ENCODE assay signal across 9 cellular contexts in the genomic region with DNA sequence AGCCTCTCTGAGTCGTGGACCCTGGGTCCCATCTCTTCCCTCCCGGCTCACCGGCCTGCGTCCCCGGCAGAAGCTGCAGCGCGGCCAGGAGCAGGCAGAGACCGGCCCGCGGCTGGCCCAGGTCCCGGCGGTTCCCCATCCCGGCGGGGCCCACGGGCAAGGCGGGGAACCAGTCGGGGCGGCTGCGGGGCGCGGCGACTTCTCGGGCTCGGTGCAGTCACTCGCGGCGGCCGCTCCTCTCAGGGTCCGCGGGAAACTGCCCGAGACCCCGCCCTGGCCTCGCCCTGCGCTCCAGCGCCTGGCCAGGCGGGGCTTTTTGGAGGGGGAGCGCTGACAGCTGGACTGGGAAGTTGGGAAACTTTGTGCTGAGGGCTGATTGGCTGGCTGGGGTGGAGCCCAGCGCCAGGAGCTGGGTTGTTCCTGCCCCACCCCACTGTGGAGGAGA. TPM values are rescaled to one million over a fixed set of nuclear protein-coding genes. Genes with fewer than 3 reads are reported as not detected.
DNase-seq lines count a peak whose midpoint lies in the region; ATAC-seq and TF ChIP-seq lines count a peak whose summit lies in the region.
"Had no signal": no experiment of that assay in that cellular context is flagged by ENCODE, and none has a peak within 500 bp of the region (broad histone marks: within the 10 kb centered on the region; RNA-seq: fewer than 3 reads in every experiment).

A gene (minus strand): TSS at position 258 of the 445 bp plus-strand sequence. CDS start 119 bp downstream, at position 139.

- no peak for ATAC-seq in SK-N-SH treated with all-trans-retinoic acid at 6 μM for 48 hours
- ATAC-seq in effector memory CD8-positive, alpha-beta T cell (replicated peaks) = no peak
- peak; percentile 65 for ATAC-seq in upper lobe of right lung
- ATAC-seq in HG03025 (IDR thresholded peaks at IDR 0.05; ENCODE audit: low FRiP score, unreplicated experiment) = no peak

- H3K9me2 ChIP-seq in SK-N-SH = no peaks in the 10 kb centered on the region

- H3K9me3 ChIP-seq in SK-N-SH = no peaks in the 10 kb centered on the region
- H3K9me3 ChIP-seq in mesenchymal stem cell (ENCODE audit: control insufficient read depth, low read length) = no peaks in the 10 kb centered on the region
- no peaks in the 10 kb centered on the region for H3K9me3 ChIP-seq in upper lobe of right lung
- H3K9me3 ChIP-seq in effector memory CD4-positive, alpha-beta T cell (ENCODE audit: control insufficient read depth, low read length) = no peaks in the 10 kb centered on the region

- no peak within 1 kb of the TSS for H2BK15ac ChIP-seq in mesenchymal stem cell (ENCODE audit: low read depth, poor library complexity, severe bottlenecking)

- H3K9ac ChIP-seq in SK-N-SH = no peak within 1 kb of the TSS
- no peak within 1 kb of the TSS for H3K9ac ChIP-seq in mesenchymal stem cell (ENCODE audit: low read length)

- H3K27ac ChIP-seq in SK-N-SH (ENCODE audit: low read depth in 2 of 2, low read length in 1 of 2) (no peak within 1 kb of the TSS), mesenchymal stem cell (ENCODE audit: low read length, poor library complexity, severe bottlenecking) (no peak within 1 kb of the TSS), upper lobe of right lung (no peak within 1 kb of the TSS)
- no peak within 1 kb of the TSS for H3K27ac ChIP-seq in effector memory CD4-positive, alpha-beta T cell (ENCODE audit: insufficient read depth, low read length, poor library complexity, severe bottlenecking)

- no peak within 1 kb of the TSS for H2AK5ac ChIP-seq in mesenchymal stem cell (ENCODE audit: low read length, severe bottlenecking)

- peaks cover 75 to 84% of the 10 kb centered on the region in 2 donors for H3K27me3 Mint-ChIP-seq in effector memory CD8-positive, alpha-beta T cell

- H3K36me3 ChIP-seq in SK-N-SH (replicated peaks in 1 of 2; ENCODE audit: control insufficient read depth in 1 of 2, insufficient read depth in 2 of 2, low read length in 1 of 2) = no peaks in the 10 kb centered on the region
- peaks cover 0 to 3% of the 10 kb centered on the region in 2 experiments for H3K36me3 ChIP-seq in mesenchymal stem cell (ENCODE audit: control insufficient read depth in 1 of 2, insufficient read depth in 2 of 2, low read depth in 1 of 2, low read length in 2 of 2)
- H3K36me3 ChIP-seq in upper lobe of right lung = no peaks in the 10 kb centered on the region
- no peaks in the 10 kb centered on the region for H3K36me3 ChIP-seq in effector memory CD4-positive, alpha-beta T cell (ENCODE audit: control insufficient read depth, insufficient read depth, low read length)

- peak within 1 kb of the TSS in 1 of 2 experiments; percentile 96 for H3K14ac ChIP-seq in mesenchymal stem cell (ENCODE audit: low read length in 2 of 2)

- DNase-seq in SK-N-SH (peak; percentile 51), mesenchymal stem cell (peak; percentile 32), upper lobe of right lung (peak; percentile 70), NCI-H345 (lab: John Stamatoyannopoulos, UW) (no peak)
- DNase-seq in effector memory CD8-positive, alpha-beta T cell = no peak
- DNase-seq in effector memory CD4-positive, alpha-beta T cell = no peak
- DNase-seq: NCI-H1092 treated with DMSO at 0.1 percent for 48 hours had no signal

- intact Hi-C loops in upper lobe of right lung (cut with DNase I) = no loop called here

- TF ChIP-seq CTCF in SK-N-SH (IDR thresholded peaks at IDR 0.05) (no peak), upper lobe of right lung (IDR thresholded peaks at IDR 0.05) (no peak)

- H3K4me2 ChIP-seq in SK-N-SH (peak within 1 kb of the TSS; percentile 67; the same call in 1 of the 2 replicates), mesenchymal stem cell (ENCODE audit: low read length, poor library complexity, severe bottlenecking) (no peak within 1 kb of the TSS)

- peak within 1 kb of the TSS in 1 of 2 experiments; percentile 76 for H3K23ac ChIP-seq in mesenchymal stem cell (ENCODE audit: low read length in 2 of 2)

- H3K4me3 Mint-ChIP-seq in effector memory CD8-positive, alpha-beta T cell = peak within 1 kb of the TSS; percentile 54 to 70

- peaks cover 0 to 2% of the 10 kb centered on the region in 2 donors for H3K9me3 Mint-ChIP-seq in effector memory CD8-positive, alpha-beta T cell

- peak within 1 kb of the TSS in 1 of 2 donors; percentile 4 for H3K27ac Mint-ChIP-seq in effector memory CD8-positive, alpha-beta T cell

- H3F3A ChIP-seq in SK-N-SH (replicated peaks; ENCODE audit: insufficient read depth) = peaks cover 6% of the 10 kb centered on the region

- 0% methylated on average over 3 of the region's 38 CpGs for WGBS in SK-N-SH (ENCODE audit: low lambda C conversion rate)
- WGBS in mesenchymal stem cell = 2% methylated on average over 23 of the region's 38 CpGs

- POLR2A ChIA-PET in SK-N-SH (lab: Yijun Ruan, JAX) = no interaction called here

- H3K4ac ChIP-seq in mesenchymal stem cell (ENCODE audit: low read depth in 1 of 2, low read length in 2 of 2) = no peak within 1 kb of the TSS

- H3K79me1 ChIP-seq in mesenchymal stem cell (replicated peaks; ENCODE audit: low read length, poor library complexity, severe bottlenecking) = no peaks in the 10 kb centered on the region

- no peaks in the 10 kb centered on the region for H4K20me1 ChIP-seq in SK-N-SH (ENCODE audit: insufficient read depth)

- H3K4me3 ChIP-seq in SK-N-SH (ENCODE audit: low read depth in 2 of 2, low read length in 1 of 2) = no peak within 1 kb of the TSS
- peak within 1 kb of the TSS in 1 of 2 experiments; percentile 78 for H3K4me3 ChIP-seq in mesenchymal stem cell (ENCODE audit: insufficient read depth in 1 of 2, low read depth in 1 of 2, low read length in 2 of 2)
- H3K4me3 ChIP-seq in upper lobe of right lung = peak within 1 kb of the TSS; percentile 51
- H3K4me3 ChIP-seq in effector memory CD4-positive, alpha-beta T cell (ENCODE audit: insufficient read depth, low read depth, low read length, poor library complexity, severe bottlenecking) = no peak within 1 kb of the TSS

- H2BK12ac ChIP-seq in mesenchymal stem cell (ENCODE audit: low read length in 2 of 2) = no peak within 1 kb of the TSS

- no peaks in the 10 kb centered on the region for H3K79me2 ChIP-seq in SK-N-SH (ENCODE audit: insufficient read depth)

- no peak within 1 kb of the TSS for H4K8ac ChIP-seq in mesenchymal stem cell (ENCODE audit: low read length)

- TF ChIP-seq RAD21 in SK-N-SH (IDR thresholded peaks at IDR 0.05; ENCODE audit: low read length) = no peak

- no peak within 1 kb of the TSS for H4K91ac ChIP-seq in mesenchymal stem cell (ENCODE audit: low read length)

- TF ChIP-seq EP300 in SK-N-SH (IDR thresholded peaks at IDR 0.05; ENCODE audit: borderline replicate concordance in 1 of 2, low read depth in 1 of 2, low read length in 1 of 2) = no peak

- no peak within 1 kb of the TSS for H2BK5ac ChIP-seq in mesenchymal stem cell (ENCODE audit: low read depth, low read length, poor library complexity, severe bottlenecking)

- H3K27me3 ChIP-seq in SK-N-SH (ENCODE audit: insufficient read depth) = peaks cover 53% of the 10 kb centered on the region
- H3K27me3 ChIP-seq in mesenchymal stem cell (ENCODE audit: control insufficient read depth in 1 of 2, insufficient read depth in 1 of 2, low read length in 2 of 2) = peaks cover 6 to 52% of the 10 kb centered on the region in 2 experiments
- peaks cover 35% of the 10 kb centered on the region for H3K27me3 ChIP-seq in upper lobe of right lung
- peaks cover 35% of the 10 kb centered on the region for H3K27me3 ChIP-seq in effector memory CD4-positive, alpha-beta T cell (replicated peaks; ENCODE audit: control insufficient read depth, insufficient read depth, low read length, poor library complexity, severe bottlenecking)

- H2AFZ ChIP-seq in SK-N-SH (ENCODE audit: low read depth) (no peak within 1 kb of the TSS), mesenchymal stem cell (ENCODE audit: low read depth, low read length) (no peak within 1 kb of the TSS)

- peaks cover 27 to 37% of the 10 kb centered on the region in 2 donors for H3K4me1 Mint-ChIP-seq in effector memory CD8-positive, alpha-beta T cell (ENCODE audit: low read depth in 2 of 2)

- H3K18ac ChIP-seq in mesenchymal stem cell (ENCODE audit: low read depth in 1 of 2, low read length in 2 of 2) = peak within 1 kb of the TSS in 1 of 2 experiments; percentile 1

- H2BK120ac ChIP-seq in mesenchymal stem cell (ENCODE audit: low read depth, low read length) = no peak within 1 kb of the TSS

- H3K36me3 Mint-ChIP-seq in effector memory CD8-positive, alpha-beta T cell (ENCODE audit: insufficient read depth) = peaks cover 9% of the 10 kb centered on the region

- CTCF ChIA-PET in SK-N-SH (lab: Yijun Ruan, JAX) = interaction anchor here (0.8 to 5.3 kb wide), 4 partner anchors 10 to 79 kb away, joined by 3 to 27 read pairs (median 8); no protein-coding TSS in a partner anchor

- H3K4me1 ChIP-seq in SK-N-SH (ENCODE audit: control insufficient read depth in 1 of 2, insufficient read depth in 2 of 2, low read depth in 1 of 2, low read length in 1 of 2) (no peaks in the 10 kb centered on the region), mesenchymal stem cell (ENCODE audit: control insufficient read depth, insufficient read depth, low read depth, low read length) (peaks cover 25% of the 10 kb centered on the region), upper lobe of right lung (peaks cover 3% of the 10 kb centered on the region)
- peaks cover 16% of the 10 kb centered on the region for H3K4me1 ChIP-seq in effector memory CD4-positive, alpha-beta T cell (ENCODE audit: control insufficient read depth, insufficient read depth, low read length, poor library complexity, severe bottlenecking)

TF ChIP-seq in SK-N-SH, 30 proteins besides CTCF, POLR2A, EP300 and RAD21 (continues in another document):
- TF ChIP-seq POLR2AphosphoS5 (IDR thresholded peaks at IDR 0.05; ENCODE audit: low read depth, low read length) (no peak), YY1 (IDR thresholded peaks at IDR 0.05; ENCODE audit: low read depth) (no peak)

TF ChIP-seq in SK-N-SH treated with all-trans-retinoic acid at 6 μM for 48 hours, 23 proteins besides CTCF, POLR2A, EP300 and RAD21 (continues in another document):
- TF ChIP-seq SNAI2 (CRISPR knock-in tag; IDR thresholded peaks at IDR 0.05) (no peak), GLIS3 (CRISPR knock-in tag; IDR thresholded peaks at IDR 0.05) (no peak)
- TF ChIP-seq, protein P1, sequence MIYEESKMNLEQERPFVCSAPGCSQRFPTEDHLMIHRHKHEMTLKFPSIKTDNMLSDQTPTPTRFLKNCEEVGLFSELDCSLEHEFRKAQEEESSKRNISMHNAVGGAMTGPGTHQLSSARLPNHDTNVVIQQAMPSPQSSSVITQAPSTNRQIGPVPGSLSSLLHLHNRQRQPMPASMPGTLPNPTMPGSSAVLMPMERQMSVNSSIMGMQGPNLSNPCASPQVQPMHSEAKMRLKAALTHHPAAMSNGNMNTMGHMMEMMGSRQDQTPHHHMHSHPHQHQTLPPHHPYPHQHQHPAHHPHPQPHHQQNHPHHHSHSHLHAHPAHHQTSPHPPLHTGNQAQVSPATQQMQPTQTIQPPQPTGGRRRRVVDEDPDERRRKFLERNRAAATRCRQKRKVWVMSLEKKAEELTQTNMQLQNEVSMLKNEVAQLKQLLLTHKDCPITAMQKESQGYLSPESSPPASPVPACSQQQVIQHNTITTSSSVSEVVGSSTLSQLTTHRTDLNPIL (CRISPR knock-in tag; IDR thresholded peaks at IDR 0.05; ENCODE audit: low read depth) = no peak

RNA-seq across cellular contexts. Expression of the gene that starts here (rescaled TPM):
- polyA plus RNA-seq in SK-N-SH (2012; rRNA removed) = under 0.01 and 0.02 TPM in 2 replicates
- polyA plus RNA-seq in SK-N-SH (2012; cell fraction: cytosol; rRNA removed) = 0.01 TPM in 1 of 2 replicates, not detected in the other
- 0.02 TPM in 1 of 2 replicates, not detected in the other for polyA plus RNA-seq in SK-N-SH (2012; cell fraction: nucleus; rRNA removed)
- polyA plus RNA-seq in mesenchymal stem cell (2013, experiment 1 of 2) = 4.7 TPM
- 4.2 TPM for polyA plus RNA-seq in mesenchymal stem cell (2013, experiment 2 of 2)
- 9.6 TPM for total RNA-seq in upper lobe of right lung

Comparison
In these comparisons a context has a peak if more than half of its experiments do, and no peak if none do; other contexts are left out.
1. Peak in DNase-seq and H3K4me2 ChIP-seq in SK-N-SH; RNA of the gene not detected or under 1 TPM.
2. DNase-seq: peak in mesenchymal stem cell (single experiment) and upper lobe of right lung (single experiment); none in effector memory CD8-positive, alpha-beta T cell (0 of 3), NCI-H345 (single experiment) and effector memory CD4-positive, alpha-beta T cell (0 of 3).